Comparison of ENCODE assay signal across 11 cellular contexts in genomic region chr4:88458091-88458740, GRCh38. TPM values are rescaled to one million over a fixed set of nuclear protein-coding genes. Genes with fewer than 3 reads are reported as not detected.
DNase-seq lines count a peak whose midpoint lies in the region; ATAC-seq, FAIRE-seq and TF ChIP-seq lines count a peak whose summit lies in the region.
"Had no signal": no experiment of that assay in that cellular context is flagged by ENCODE, and none has a peak within 500 bp of the region (broad histone marks: within the 10 kb centered on the region; RNA-seq: fewer than 3 reads in every experiment).

No MANE protein-coding gene starts in this region.

- H3K36me3 ChIP-seq in stomach smooth muscle (ENCODE audit: control insufficient read depth in 2 of 2, insufficient read depth in 2 of 2, low read length in 2 of 2): peaks cover 8 to 10% of the 10 kb centered on the region in 2 donors

- FAIRE-seq in islet of Langerhans (lab: Jason Lieb, UNC): peak; percentile 17
- FAIRE-seq: K562, small intestine had no signal

- no peaks in the 10 kb centered on the region for H3K9me3 Mint-ChIP-seq in activated CD4-positive, alpha-beta T cell treated with anti-CD3 and anti-CD28 coated beads for 36 hours (ENCODE audit: low read depth)
- H3K9me3 Mint-ChIP-seq in WTC11: peaks cover 4% of the 10 kb centered on the region

- H3K36me3 Mint-ChIP-seq in activated CD4-positive, alpha-beta T cell treated with anti-CD3 and anti-CD28 coated beads for 36 hours (ENCODE audit: low read depth): no peaks in the 10 kb centered on the region
- H3K36me3 Mint-ChIP-seq in WTC11: peaks cover 8% of the 10 kb centered on the region

- CTCF ChIA-PET in activated CD4-positive, alpha-beta T cell treated with anti-CD3 and anti-CD28 coated beads for 36 hours (lab: Charles Lee): no interaction called here
- CTCF ChIA-PET in WTC11 (lab: Charles Lee): interaction anchor here (1.2 to 4.1 kb wide), 6 partner anchors 8 to 213 kb away, joined by 3 to 25 read pairs (median 8); partner anchors contain the start of gene HERC6

- no peaks in the 10 kb centered on the region for H3K9me3 ChIP-seq in stomach smooth muscle (ENCODE audit: control insufficient read depth in 2 of 2, low read length in 2 of 2)

- ATAC-seq in activated CD4-positive, alpha-beta T cell treated with anti-CD3 and anti-CD28 coated beads for 36 hours: no peak
- ATAC-seq in WTC11 (no peak), HG03432 (IDR thresholded peaks at IDR 0.05; ENCODE audit: unreplicated experiment) (no peak)
- ATAC-seq: K562 had no signal

- peaks cover 13% of the 10 kb centered on the region for H3K4me1 Mint-ChIP-seq in activated CD4-positive, alpha-beta T cell treated with anti-CD3 and anti-CD28 coated beads for 36 hours
- peaks cover 27% of the 10 kb centered on the region for H3K4me1 Mint-ChIP-seq in WTC11

- H3K27me3 Mint-ChIP-seq in activated CD4-positive, alpha-beta T cell treated with anti-CD3 and anti-CD28 coated beads for 36 hours: no peaks in the 10 kb centered on the region
- H3K27me3 Mint-ChIP-seq in WTC11 (ENCODE audit: low read depth): peaks cover 29% of the 10 kb centered on the region

- peak overlapping the region; percentile 87 for H3K4me3 Mint-ChIP-seq in activated CD4-positive, alpha-beta T cell treated with anti-CD3 and anti-CD28 coated beads for 36 hours
- peak overlapping the region; percentile 90 for H3K4me3 Mint-ChIP-seq in WTC11

- H3K9ac ChIP-seq in stomach smooth muscle (ENCODE audit: low read length in 2 of 2): no peak overlapping the region

- peak overlapping the region; percentile 83 to 84 for H3K4me3 ChIP-seq in stomach smooth muscle (ENCODE audit: low read length in 2 of 2)
- H3K4me3 ChIP-seq: K562 had no signal

- TF ChIP-seq CTCF in WTC11 (IDR thresholded peaks at IDR 0.05) (no peak), GM13977 (IDR thresholded peaks at IDR 0.05; ENCODE audit: extremely low read depth, insufficient read depth, missing control alignments) (no peak)

- H3K4me1 ChIP-seq in stomach smooth muscle (ENCODE audit: control insufficient read depth, insufficient read depth, low read length): peaks cover 3% of the 10 kb centered on the region

- DNase-seq in activated CD4-positive, alpha-beta T cell treated with anti-CD3 and anti-CD28 coated beads for 36 hours: no peak
- no peak for DNase-seq in activated CD4-positive, alpha-beta T cell treated with anti-CD3 and anti-CD28 coated beads, Interleukin-2, amount 50 U/mL, for 1 hour
- no peak for DNase-seq in WTC11 (ENCODE audit: low spot score)
- no peak for DNase-seq in GM13977 (ENCODE audit: low spot score)
- no peak for DNase-seq in NCI-H748 (lab: John Stamatoyannopoulos, UW; ENCODE audit: unreplicated experiment)
- DNase-seq: small intestine had no signal

- H3K27ac ChIP-seq in stomach smooth muscle (ENCODE audit: low read length): no peak overlapping the region
- H3K27ac ChIP-seq: epithelial cell of prostate had no signal

- POLR2A ChIA-PET in activated CD4-positive, alpha-beta T cell treated with anti-CD3 and anti-CD28 coated beads for 36 hours (lab: Charles Lee): no interaction called here
- POLR2A ChIA-PET in WTC11 (lab: Charles Lee): interaction anchor here (1.1 to 1.7 kb wide), 3 partner anchors 10 to 174 kb away, joined by 3 to 9 read pairs (median 4); partner anchors contain the start of genes HERC6 and PPM1K

- H3K27me3 ChIP-seq in stomach smooth muscle (ENCODE audit: control insufficient read depth in 1 of 2, insufficient read depth in 2 of 2, low read length in 2 of 2): no peaks in the 10 kb centered on the region

- intact Hi-C loops in activated CD4-positive, alpha-beta T cell treated with anti-CD3 and anti-CD28 coated beads for 36 hours (cut with DNase I, micrococcal nuclease): loop anchor here in 1 of 2 experiments (5.0 kb wide), 1 partner anchor 236 kb away; no protein-coding TSS in a partner anchor

- H3K27ac Mint-ChIP-seq in activated CD4-positive, alpha-beta T cell treated with anti-CD3 and anti-CD28 coated beads for 36 hours: peak overlapping the region; percentile 83
- H3K27ac Mint-ChIP-seq in WTC11: no peak overlapping the region

- in situ Hi-C loops in GM13977 (cut with MboI; ENCODE audit: low pct_unique_long_range_greater_than_20kb, low sequenced_read_pairs, unreplicated experiment): no loop called here

TF ChIP-seq in WTC11, 78 proteins besides CTCF, POLR2A, EP300 and RAD21:
- TF ChIP-seq, protein P1, sequence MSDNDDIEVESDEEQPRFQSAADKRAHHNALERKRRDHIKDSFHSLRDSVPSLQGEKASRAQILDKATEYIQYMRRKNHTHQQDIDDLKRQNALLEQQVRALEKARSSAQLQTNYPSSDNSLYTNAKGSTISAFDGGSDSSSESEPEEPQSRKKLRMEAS (CRISPR knock-in tag; IDR thresholded peaks at IDR 0.05): no peak
- TF ChIP-seq ZNF512 (CRISPR knock-in tag; IDR thresholded peaks at IDR 0.05; ENCODE audit: borderline replicate concordance) (no peak), NFE2L1 (CRISPR knock-in tag; IDR thresholded peaks at IDR 0.05) (no peak), GTF2I (CRISPR knock-in tag; conservative IDR thresholded peaks at IDR 0.05) (no peak), IRF1 (CRISPR knock-in tag; IDR thresholded peaks at IDR 0.05) (no peak), ZSCAN18 (CRISPR knock-in tag; IDR thresholded peaks at IDR 0.05) (no peak), IRF2 (CRISPR knock-in tag; IDR thresholded peaks at IDR 0.05; ENCODE audit: borderline replicate concordance, low read depth) (no peak), ETV6 (CRISPR knock-in tag; IDR thresholded peaks at IDR 0.05) (no peak), ZNF671 (CRISPR knock-in tag; IDR thresholded peaks at IDR 0.05) (no peak)

RNA-seq across cellular contexts. Expression of gene HERC5, which starts 1.3 kb away (rescaled TPM):
- 10 to 100 TPM; 21.1 TPM for total RNA-seq in activated CD4-positive, alpha-beta T cell treated with anti-CD3 and anti-CD28 coated beads for 36 hours
- total RNA-seq in WTC11 (2021): 14.3 to 17.2 TPM (median 17.1 TPM) in 3 replicates
